9 cellular contexts compared by ENCODE assay signal in genomic region chr10:113520606-113521481, GRCh38. TPM values are rescaled to one million over a fixed set of nuclear protein-coding genes. Genes with fewer than 3 reads are reported as not detected.
DNase-seq lines count a peak whose midpoint lies in the region; ATAC-seq and TF ChIP-seq lines count a peak whose summit lies in the region.
"Had no signal": no experiment of that assay in that cellular context is flagged by ENCODE, and none has a peak within 500 bp of the region (broad histone marks: within the 10 kb centered on the region; RNA-seq: fewer than 3 reads in every experiment).

No MANE protein-coding gene starts in this region.

- H3K9me3 Mint-ChIP-seq in endodermal cell (no peaks in the 10 kb centered on the region), type B pancreatic cell (no peaks in the 10 kb centered on the region)
- H3K9me3 Mint-ChIP-seq: CD4-positive, CD25-positive, alpha-beta regulatory T cell had no signal

- no peaks in the 10 kb centered on the region for H3K4me1 ChIP-seq in endodermal cell (ENCODE audit: control insufficient read depth, insufficient read depth, low read length)

- no peaks in the 10 kb centered on the region for H3K36me3 ChIP-seq in endodermal cell (ENCODE audit: control insufficient read depth, insufficient read depth, low read length)

- DNase-seq in NCI-H1694 treated with DMSO at 0.1 percent for 48 hours (lab: John Stamatoyannopoulos, UW): peak; percentile 1
- DNase-seq in NCI-H1694 (lab: John Stamatoyannopoulos, UW): no peak
- peak; percentile 62 for DNase-seq in LoVo (ENCODE audit: low spot score)
- DNase-seq in SK-MEL-5 (ENCODE audit: low read depth, low spot score): peak; percentile 77
- DNase-seq in endodermal cell: peak; percentile 90
- DNase-seq in lung microvascular endothelial cell (ENCODE audit: low read depth in 2 of 2): peak; percentile 79 to 87
- DNase-seq in type B pancreatic cell (ENCODE audit: extremely low spot score, unreplicated experiment): no peak

- no peaks in the 10 kb centered on the region for H3K9me3 ChIP-seq in endodermal cell (ENCODE audit: control insufficient read depth, low read length)

- H3K4me1 Mint-ChIP-seq in endodermal cell (peaks cover 7% of the 10 kb centered on the region), type B pancreatic cell (ENCODE audit: unreplicated experiment) (peaks cover 34% of the 10 kb centered on the region)
- H3K4me1 Mint-ChIP-seq: CD4-positive, CD25-positive, alpha-beta regulatory T cell had no signal

- no peaks in the 10 kb centered on the region for H3K27me3 ChIP-seq in endodermal cell (ENCODE audit: control insufficient read depth, insufficient read depth, low read length, poor library complexity, severe bottlenecking)

- no peak overlapping the region for H3K9ac ChIP-seq in endodermal cell (ENCODE audit: extremely low read depth, low read length, poor library complexity, severe bottlenecking)

- H3K27ac Mint-ChIP-seq in endodermal cell: no peak overlapping the region
- H3K27ac Mint-ChIP-seq in type B pancreatic cell: no peak overlapping the region
- H3K27ac Mint-ChIP-seq: CD4-positive, CD25-positive, alpha-beta regulatory T cell had no signal

- TF ChIP-seq CTCF in endodermal cell (conservative IDR thresholded peaks at IDR 0.05): peak; percentile 99
- peak; percentile 95 for TF ChIP-seq CTCF in type B pancreatic cell (conservative IDR thresholded peaks at IDR 0.05)

- no peak overlapping the region for H3K27ac ChIP-seq in endodermal cell (ENCODE audit: low read depth, low read length)

- no peak overlapping the region for H3K4me3 ChIP-seq in endodermal cell (ENCODE audit: low read length)

- peak; percentile 86 for ATAC-seq in GM21529 (IDR thresholded peaks at IDR 0.05; ENCODE audit: unreplicated experiment)

- H3K36me3 Mint-ChIP-seq in endodermal cell (ENCODE audit: low read depth): no peaks in the 10 kb centered on the region
- H3K36me3 Mint-ChIP-seq in type B pancreatic cell: no peaks in the 10 kb centered on the region
- H3K36me3 Mint-ChIP-seq: CD4-positive, CD25-positive, alpha-beta regulatory T cell had no signal

- H3K27me3 Mint-ChIP-seq in endodermal cell (ENCODE audit: insufficient read depth) (no peaks in the 10 kb centered on the region), type B pancreatic cell (peaks cover 25% of the 10 kb centered on the region)
- H3K27me3 Mint-ChIP-seq: CD4-positive, CD25-positive, alpha-beta regulatory T cell had no signal

- H3K4me3 Mint-ChIP-seq in endodermal cell (no peak overlapping the region), type B pancreatic cell (no peak overlapping the region)
- H3K4me3 Mint-ChIP-seq: CD4-positive, CD25-positive, alpha-beta regulatory T cell had no signal

- in situ Hi-C loops in SK-MEL-5 (cut with HindIII; ENCODE audit: low pct_unique_long_range_greater_than_20kb, low sequenced_read_pairs): no loop called here

- 68 to 69% methylated on average over 6 to 8 of the region's 8 CpGs for WGBS in endodermal cell (ENCODE audit: insufficient coverage in 1 of 2, insufficient read length in 1 of 2), 2 experiments

RNA-seq across cellular contexts. Expression of gene HABP2, which starts 32.0 kb away (rescaled TPM):
- not detected in 2 replicates for total RNA-seq in SK-MEL-5 (2014; rRNA removed; shearing (Covaris generic))
- not detected in 2 replicates for polyA plus RNA-seq in SK-MEL-5 (2015; cell fraction: cytosol; rRNA removed)
- not detected in 2 replicates for polyA plus RNA-seq in SK-MEL-5 (2015; cell fraction: nucleus; rRNA removed)
- total RNA-seq in endodermal cell (1 to 10 TPM in 1 of 2 donors, under 1 TPM in 1; 0.71 to 1.6 TPM), lung microvascular endothelial cell (under 0.01 TPM in 1 of 2 replicates, not detected in the other), type B pancreatic cell (ENCODE audit: low replicate concordance) (7.5 and 20.5 TPM in 2 replicates)
- 0.46 TPM for polyA plus RNA-seq in endodermal cell (2013, experiment 1 of 2)
- 0.33 TPM for polyA plus RNA-seq in endodermal cell (2013, experiment 2 of 2)
- total RNA-seq: CD4-positive, CD25-positive, alpha-beta regulatory T cell had no signal
- polyA plus RNA-seq: CD4-positive, CD25-positive, alpha-beta regulatory T cell had no signal

Comparison
In these comparisons a context has a peak if more than half of its experiments do, and no peak if none do; other contexts are left out.
1. DNase-seq: peak in NCI-H1694 treated with DMSO at 0.1 percent for 48 hours (single experiment), LoVo (single experiment), SK-MEL-5 (single experiment), endodermal cell (single experiment) and lung microvascular endothelial cell (2 of 2); none in NCI-H1694 (single experiment) and type B pancreatic cell (single experiment).